20 cellular contexts compared by ENCODE assay signal in genomic region chr22:22728382-22728781, GRCh38.
"Had no signal": no experiment of that assay in that cellular context is flagged by ENCODE, and none has a peak within 500 bp of the region (broad histone marks: within the 10 kb centered on the region; RNA-seq: fewer than 3 reads in every experiment).

No MANE protein-coding gene starts in this region.

- FAIRE-seq: astrocyte had no signal

- H3K4me1 ChIP-seq: adrenal gland, gastrocnemius medialis, left lung, parathyroid adenoma, sigmoid colon, tibial artery, uterus had no signal

- H3K36me3 ChIP-seq: adrenal gland, cardiac muscle cell, gastrocnemius medialis, left lung, sigmoid colon, spleen, tibial artery, uterus had no signal

- ATAC-seq: activated naive CD4-positive, alpha-beta T cell treated with anti-CD3 and anti-CD28 coated beads, Interleukin-2, amount 50 U/mL, for 72 hours; activated T-cell treated with anti-CD3 and anti-CD28 coated beads, Interleukin-2, amount 50 U/mL, for 72 hours; gastrocnemius medialis; left lung had no signal

- H3K27me3 ChIP-seq: adrenal gland, cardiac muscle cell, gastrocnemius medialis, left lung, spleen, uterus had no signal

- DNase-seq: activated CD4-positive, CD25-positive, alpha-beta regulatory T cell treated with anti-CD3 and anti-CD28 coated beads, Interleukin-2, amount 50 U/mL, for 72 hours; activated gamma-delta T cell; activated T-cell treated with anti-CD3 and anti-CD28 coated beads, Interleukin-2, amount 50 U/mL, for 72 hours; adrenal gland; gastrocnemius medialis; head of caudate nucleus; kidney; left lung; midbrain; sigmoid colon; spleen; stimulated activated naive CD4-positive, alpha-beta T cell; T-helper 1 cell; T-helper 9 cell; tibial artery; uterus had no signal

- H3K9me3 ChIP-seq: adrenal gland, gastrocnemius medialis, left lung, sigmoid colon, spleen, tibial artery, uterus had no signal

- H3K4me3 ChIP-seq: adrenal gland, cardiac muscle cell, gastrocnemius medialis, left lung, sigmoid colon, spleen, tibial artery, uterus had no signal

- H3K27ac ChIP-seq: adrenal gland, cardiac muscle cell, gastrocnemius medialis, left lung, parathyroid adenoma, sigmoid colon, spleen, tibial artery, uterus had no signal
